Comparison of ENCODE assay signal across 30 cellular contexts in genomic region chr22:37141476-37141875, GRCh38. TPM values are rescaled to one million over a fixed set of nuclear protein-coding genes. Genes with fewer than 3 reads are reported as not detected.
"Had no signal": no experiment of that assay in that cellular context is flagged by ENCODE, and none has a peak within 500 bp of the region (broad histone marks: within the 10 kb centered on the region; RNA-seq: fewer than 3 reads in every experiment).

No MANE protein-coding gene starts in this region.

- H3K27ac Mint-ChIP-seq: activated CD8-positive, alpha-beta T cell treated with anti-CD3 and anti-CD28 coated beads, Interleukin-2, amount 10 ng/mL, durations not matched to agents 7 days and 5 days; dendritic cell treated with granulocyte-macrophage colony-stimulating factor and Interleukin-4, amounts not matched to agents 40 ng/mL and 50 ng/mL, for 4 days; mesothelial cell of epicardium; nephron; stimulated activated naive B cell treated with anti-CD40 and anti-IgM and Interleukin-4, amounts not matched to agents 10 μg/mL and 1 μg/mL and 100 μg/mL, for 72 hours; T-helper 1 cell treated with Interleukin-12 subunit alpha and Interleukin-12 subunit beta and Interleukin-4 antibody, amounts not matched to agents 30 μg/mL and 1 μg/mL, for 36 hours; WTC11 had no signal

- H3K4me1 ChIP-seq: adrenal gland, ascending aorta, foreskin keratinocyte, left ventricle myocardium inferior, sigmoid colon, testis, uterus had no signal

- H3K9me3 ChIP-seq: adrenal gland, ascending aorta, left ventricle myocardium inferior, sigmoid colon, testis, uterus had no signal

- H3K27me3 ChIP-seq: adrenal gland, ascending aorta, brain microvascular endothelial cell, hepatocyte, testis, uterus had no signal

- H3K36me3 ChIP-seq: adrenal gland, ascending aorta, brain microvascular endothelial cell, left ventricle myocardium inferior, sigmoid colon, uterus had no signal

- H3K27ac ChIP-seq: adrenal gland, ascending aorta, brain microvascular endothelial cell, foreskin keratinocyte, hepatocyte, left ventricle myocardium inferior, sigmoid colon, testis, uterus had no signal

- ATAC-seq: activated CD8-positive, alpha-beta T cell treated with anti-CD3 and anti-CD28 coated beads, Interleukin-2, amount 10 ng/mL, durations not matched to agents 7 days and 5 days; foreskin keratinocyte; stimulated activated naive B cell treated with anti-CD40 and anti-IgM and Interleukin-4, amounts not matched to agents 10 μg/mL and 1 μg/mL and 100 μg/mL, for 72 hours; WTC11 had no signal

- H3K9me3 Mint-ChIP-seq: dendritic cell treated with granulocyte-macrophage colony-stimulating factor and Interleukin-4, amounts not matched to agents 40 ng/mL and 50 ng/mL, for 4 days; mesothelial cell of epicardium; stimulated activated naive B cell treated with anti-CD40 and anti-IgM and Interleukin-4, amounts not matched to agents 10 μg/mL and 1 μg/mL and 100 μg/mL, for 72 hours; T-helper 1 cell treated with Interleukin-12 subunit alpha and Interleukin-12 subunit beta and Interleukin-4 antibody, amounts not matched to agents 30 μg/mL and 1 μg/mL, for 36 hours; WTC11 had no signal

- H3K4me2 ChIP-seq: hepatocyte, smooth muscle cell had no signal

- H3K79me2 ChIP-seq: hepatocyte had no signal

- H3K4me3 Mint-ChIP-seq: activated CD8-positive, alpha-beta T cell treated with anti-CD3 and anti-CD28 coated beads, Interleukin-2, amount 10 ng/mL, durations not matched to agents 7 days and 5 days; dendritic cell treated with granulocyte-macrophage colony-stimulating factor and Interleukin-4, amounts not matched to agents 40 ng/mL and 50 ng/mL, for 4 days; mesothelial cell of epicardium; nephron; stimulated activated naive B cell treated with anti-CD40 and anti-IgM and Interleukin-4, amounts not matched to agents 10 μg/mL and 1 μg/mL and 100 μg/mL, for 72 hours; T-helper 1 cell treated with Interleukin-12 subunit alpha and Interleukin-12 subunit beta and Interleukin-4 antibody, amounts not matched to agents 30 μg/mL and 1 μg/mL, for 36 hours; WTC11 had no signal

- H2AFZ ChIP-seq: hepatocyte had no signal

- H3K4me3 ChIP-seq: adrenal gland, ascending aorta, hepatocyte, left ventricle myocardium inferior, sigmoid colon, smooth muscle cell, testis, uterus had no signal

- DNase-seq: activated CD8-positive, alpha-beta T cell treated with anti-CD3 and anti-CD28 coated beads, Interleukin-2, amount 10 ng/mL, durations not matched to agents 7 days and 5 days; activated effector memory CD4-positive, alpha-beta T cell treated with Interleukin-2 at 50 U/mL for 16 hours; activated naive CD4-positive, alpha-beta T cell treated with anti-CD3 and anti-CD28 coated beads, Interleukin-2, amount 50 U/mL, for 16 hours; activated T-cell treated with anti-CD3 and anti-CD28 coated beads, Interleukin-2, amount 50 U/mL, for 1 hour; adrenal gland; brain microvascular endothelial cell; caudate nucleus; effector CD8-positive, alpha-beta T cell; foreskin keratinocyte; kidney glomerular epithelial cell; left ventricle myocardium inferior; occipital lobe; posterior cingulate gyrus; sigmoid colon; stimulated activated CD4-positive, alpha-beta T cell treated with anti-CD3 and anti-CD28 coated beads, Interleukin-15, amount 100 ng/mL, for 24 hours; stimulated activated naive B cell treated with anti-CD40 and anti-IgM and Interleukin-4, amounts not matched to agents 10 μg/mL and 1 μg/mL and 100 μg/mL, for 72 hours; T1000; testis; trophoblast cell; uterus had no signal

- H3K36me3 Mint-ChIP-seq: mesothelial cell of epicardium, WTC11 had no signal

RNA-seq across cellular contexts. Expression of gene IL2RB, which starts 8.2 kb away (rescaled TPM):
- total RNA-seq: lung microvascular endothelial cell, occipital lobe had no signal

RNA-seq across cellular contexts. Expression of gene TMPRSS6, which starts 32.0 kb away (rescaled TPM):
- total RNA-seq: ascending aorta, foreskin keratinocyte, glomerular endothelial cell, left ventricle myocardium inferior, lung microvascular endothelial cell, mesothelial cell of epicardium, occipital lobe, sigmoid colon, smooth muscle cell, uterus had no signal
- polyA plus RNA-seq: foreskin keratinocyte, smooth muscle cell had no signal
